12 cellular contexts compared by ENCODE assay signal in genomic region chr2:72136933-72137497, GRCh38. TPM values are rescaled to one million over a fixed set of nuclear protein-coding genes. Genes with fewer than 3 reads are reported as not detected.
DNase-seq lines count a peak whose midpoint lies in the region; ATAC-seq and TF ChIP-seq lines count a peak whose summit lies in the region.
"Had no signal": no experiment of that assay in that cellular context is flagged by ENCODE, and none has a peak within 500 bp of the region (broad histone marks: within the 10 kb centered on the region; RNA-seq: fewer than 3 reads in every experiment).

No MANE protein-coding gene starts in this region.

- peak overlapping the region; percentile 10 for H3K27ac ChIP-seq in substantia nigra (ENCODE audit: low read depth, low read length, poor library complexity, severe bottlenecking)

- no peaks in the 10 kb centered on the region for H3K27me3 ChIP-seq in Loucy (ENCODE audit: insufficient read depth, low read length, poor library complexity, severe bottlenecking)
- H3K27me3 ChIP-seq: ascending aorta had no signal

- peak overlapping the region; percentile 48; the same call in 1 of the 2 replicates for H2AFZ ChIP-seq in Loucy (ENCODE audit: low read length)

- H4K20me1 ChIP-seq in Loucy (ENCODE audit: insufficient read depth, low read length, poor library complexity, severe bottlenecking), result no peaks in the 10 kb centered on the region

- ATAC-seq in activated CD8-positive, alpha-beta T cell treated with anti-CD3 and anti-CD28 coated beads, Interleukin-2, amount 10 ng/mL, durations not matched to agents 7 days and 5 days, result peak; percentile 9
- ATAC-seq in activated CD8-positive, alpha-beta T cell treated with anti-CD3 and anti-CD28 coated beads for 36 hours, result no peak
- ATAC-seq in HG02623 (IDR thresholded peaks at IDR 0.05; ENCODE audit: unreplicated experiment), result peak; percentile 15
- no peak for ATAC-seq in GM21423 (IDR thresholded peaks at IDR 0.05; ENCODE audit: unreplicated experiment)

- H3K4me3 Mint-ChIP-seq in activated CD8-positive, alpha-beta T cell treated with anti-CD3 and anti-CD28 coated beads, Interleukin-2, amount 10 ng/mL, durations not matched to agents 7 days and 5 days, result no peak overlapping the region
- H3K4me3 Mint-ChIP-seq in activated CD8-positive, alpha-beta T cell treated with anti-CD3 and anti-CD28 coated beads for 36 hours, result no peak overlapping the region
- H3K4me3 Mint-ChIP-seq: stimulated activated naive CD8-positive, alpha-beta T cell treated with anti-CD3 and anti-CD28 coated beads, Interleukin-15, Interleukin-2, amounts not matched to agents 100 ng/mL and 50 ng/mL, for 24 hours had no signal

- CTCF ChIA-PET in activated CD8-positive, alpha-beta T cell treated with anti-CD3 and anti-CD28 coated beads, Interleukin-2, amount 10 ng/mL, durations not matched to agents 7 days and 5 days (lab: Charles Lee), result no interaction called here
- CTCF ChIA-PET in activated CD8-positive, alpha-beta T cell treated with anti-CD3 and anti-CD28 coated beads for 36 hours (lab: Charles Lee), result interaction anchor here (1.1 to 2.0 kb wide), 6 partner anchors 9 to 590 kb away, joined by 3 to 8 read pairs (median 4); no protein-coding TSS in a partner anchor

- no peaks in the 10 kb centered on the region for H3K36me3 ChIP-seq in Loucy (ENCODE audit: insufficient read depth, low read length)

- no peaks in the 10 kb centered on the region for H3K4me1 Mint-ChIP-seq in activated CD8-positive, alpha-beta T cell treated with anti-CD3 and anti-CD28 coated beads, Interleukin-2, amount 10 ng/mL, durations not matched to agents 7 days and 5 days (ENCODE audit: low read depth)
- no peaks in the 10 kb centered on the region for H3K4me1 Mint-ChIP-seq in activated CD8-positive, alpha-beta T cell treated with anti-CD3 and anti-CD28 coated beads for 36 hours (ENCODE audit: low read depth)

- H3K79me2 ChIP-seq in Loucy (ENCODE audit: insufficient read depth, low read length), result no peaks in the 10 kb centered on the region

- H3K4me3 ChIP-seq in Loucy (ENCODE audit: low read length, poor library complexity, severe bottlenecking), result peak overlapping the region; percentile 51
- H3K4me3 ChIP-seq: ascending aorta had no signal

- DNase-seq in activated CD8-positive, alpha-beta T cell treated with anti-CD3 and anti-CD28 coated beads, Interleukin-2, amount 10 ng/mL, durations not matched to agents 7 days and 5 days, result no peak
- DNase-seq in activated CD8-positive, alpha-beta T cell treated with anti-CD3 and anti-CD28 coated beads for 36 hours, result no peak
- DNase-seq in substantia nigra (lab: John Stamatoyannopoulos, UW) (no peak), medulla oblongata (ENCODE audit: extremely low spot score) (no peak), NCI-H1417 treated with DMSO at 0.1 percent for 48 hours (lab: John Stamatoyannopoulos, UW) (no peak)
- DNase-seq: DMS 273 treated with DMSO at 0.1 percent for 48 hours, NCI-H2107 had no signal

- POLR2A ChIA-PET in activated CD8-positive, alpha-beta T cell treated with anti-CD3 and anti-CD28 coated beads, Interleukin-2, amount 10 ng/mL, durations not matched to agents 7 days and 5 days (lab: Charles Lee), result no interaction called here
- POLR2A ChIA-PET in activated CD8-positive, alpha-beta T cell treated with anti-CD3 and anti-CD28 coated beads for 36 hours (lab: Charles Lee), result no interaction called here

- no peaks in the 10 kb centered on the region for H3K9me3 Mint-ChIP-seq in activated CD8-positive, alpha-beta T cell treated with anti-CD3 and anti-CD28 coated beads, Interleukin-2, amount 10 ng/mL, durations not matched to agents 7 days and 5 days (ENCODE audit: insufficient read depth)
- no peaks in the 10 kb centered on the region for H3K9me3 Mint-ChIP-seq in activated CD8-positive, alpha-beta T cell treated with anti-CD3 and anti-CD28 coated beads for 36 hours
- H3K9me3 Mint-ChIP-seq: stimulated activated naive CD8-positive, alpha-beta T cell treated with anti-CD3 and anti-CD28 coated beads, Interleukin-15, Interleukin-2, amounts not matched to agents 100 ng/mL and 50 ng/mL, for 24 hours had no signal

- H3K4me1 ChIP-seq in Loucy (ENCODE audit: insufficient read depth, low read length, poor library complexity, severe bottlenecking), result no peaks in the 10 kb centered on the region

- no peaks in the 10 kb centered on the region for H3F3A ChIP-seq in Loucy (ENCODE audit: low read depth)

- no peaks in the 10 kb centered on the region for H3K9me2 ChIP-seq in Loucy (replicated peaks; ENCODE audit: low read depth, low read length)

- TF ChIP-seq CTCF in activated CD8-positive, alpha-beta T cell treated with anti-CD3 and anti-CD28 coated beads for 36 hours (IDR thresholded peaks at IDR 0.05), result no peak
- no peak for TF ChIP-seq CTCF in Loucy (conservative IDR thresholded peaks at IDR 0.05; ENCODE audit: low read length)

- no peaks in the 10 kb centered on the region for H3K27me3 Mint-ChIP-seq in activated CD8-positive, alpha-beta T cell treated with anti-CD3 and anti-CD28 coated beads, Interleukin-2, amount 10 ng/mL, durations not matched to agents 7 days and 5 days (ENCODE audit: low read depth)
- H3K27me3 Mint-ChIP-seq in activated CD8-positive, alpha-beta T cell treated with anti-CD3 and anti-CD28 coated beads for 36 hours, result no peaks in the 10 kb centered on the region
- H3K27me3 Mint-ChIP-seq: stimulated activated naive CD8-positive, alpha-beta T cell treated with anti-CD3 and anti-CD28 coated beads, Interleukin-15, Interleukin-2, amounts not matched to agents 100 ng/mL and 50 ng/mL, for 24 hours had no signal

- intact Hi-C loops in activated CD8-positive, alpha-beta T cell treated with anti-CD3 and anti-CD28 coated beads for 36 hours (cut with micrococcal nuclease), result no loop called here

- no peak overlapping the region for H3K27ac Mint-ChIP-seq in activated CD8-positive, alpha-beta T cell treated with anti-CD3 and anti-CD28 coated beads, Interleukin-2, amount 10 ng/mL, durations not matched to agents 7 days and 5 days
- H3K27ac Mint-ChIP-seq in activated CD8-positive, alpha-beta T cell treated with anti-CD3 and anti-CD28 coated beads for 36 hours, result no peak overlapping the region
- H3K27ac Mint-ChIP-seq: stimulated activated naive CD8-positive, alpha-beta T cell treated with anti-CD3 and anti-CD28 coated beads, Interleukin-15, Interleukin-2, amounts not matched to agents 100 ng/mL and 50 ng/mL, for 24 hours had no signal

- H3K9me3 ChIP-seq in Loucy (ENCODE audit: insufficient read depth, low read depth, low read length), result no peaks in the 10 kb centered on the region
- H3K9me3 ChIP-seq: ascending aorta had no signal

- no peaks in the 10 kb centered on the region for H3K36me3 Mint-ChIP-seq in activated CD8-positive, alpha-beta T cell treated with anti-CD3 and anti-CD28 coated beads, Interleukin-2, amount 10 ng/mL, durations not matched to agents 7 days and 5 days (ENCODE audit: low read depth)
- no peaks in the 10 kb centered on the region for H3K36me3 Mint-ChIP-seq in activated CD8-positive, alpha-beta T cell treated with anti-CD3 and anti-CD28 coated beads for 36 hours (ENCODE audit: low read depth)

- H3K4me2 ChIP-seq in Loucy (ENCODE audit: low read depth, low read length, poor library complexity, severe bottlenecking), result peak overlapping the region; percentile 49

- peak overlapping the region; percentile 56 for H3K9ac ChIP-seq in Loucy (ENCODE audit: low read depth, low read length, poor library complexity, severe bottlenecking)

RNA-seq across cellular contexts. Expression of gene CYP26B1, which starts 10.6 kb away (rescaled TPM):
- not detected for total RNA-seq in activated CD8-positive, alpha-beta T cell treated with anti-CD3 and anti-CD28 coated beads, Interleukin-2, amount 10 ng/mL, durations not matched to agents 7 days and 5 days
- total RNA-seq in activated CD8-positive, alpha-beta T cell treated with anti-CD3 and anti-CD28 coated beads for 36 hours, result not detected

Comparison
In these comparisons a context has a peak if more than half of its experiments do, and no peak if none do; other contexts are left out.
1. ATAC-seq: peak in activated CD8-positive, alpha-beta T cell treated with anti-CD3 and anti-CD28 coated beads, Interleukin-2, amount 10 ng/mL, durations not matched to agents 7 days and 5 days (single experiment) and HG02623 (single experiment); none in activated CD8-positive, alpha-beta T cell treated with anti-CD3 and anti-CD28 coated beads for 36 hours (single experiment) and GM21423 (single experiment).